In genomic region chr13:61162106-61162505, GRCh38 we compare ENCODE assay signal across 22 cellular contexts.
DNase-seq lines count a peak whose midpoint lies in the region; ATAC-seq and TF ChIP-seq lines count a peak whose summit lies in the region.
"Had no signal": no experiment of that assay in that cellular context is flagged by ENCODE, and none has a peak within 500 bp of the region (broad histone marks: within the 10 kb centered on the region; RNA-seq: fewer than 3 reads in every experiment).

No MANE protein-coding gene starts in this region.

- ATAC-seq in Right ventricle myocardium superior (ENCODE audit: poor library complexity) (peak; percentile 56), psoas muscle (peak in 3 of 4 donors; percentile 70 to 72 (median 71)), GM21423 (IDR thresholded peaks at IDR 0.05; ENCODE audit: unreplicated experiment) (no peak), HG02798 (IDR thresholded peaks at IDR 0.05; ENCODE audit: poor library complexity, unreplicated experiment) (no peak)
- ATAC-seq: A549 had no signal

- H3K4me3 ChIP-seq in ascending aorta: no peak overlapping the region
- no peak overlapping the region for H3K4me3 ChIP-seq in psoas muscle
- no peak overlapping the region for H3K4me3 ChIP-seq in uterus
- H3K4me3 ChIP-seq: A549, Peyer's patch, SJSA1 had no signal

- intact Hi-C loops in ascending aorta (cut with DNase I): loop anchor here (10.0 kb wide), 3 partner anchors 253 to 997 kb away; partner anchors contain the start of genes DIAPH3 and PCDH20
- intact Hi-C loops in Right ventricle myocardium superior (cut with DNase I): no loop called here
- intact Hi-C loops in psoas muscle (cut with DNase I): no loop called here
- intact Hi-C loops in uterus (cut with DNase I; ENCODE audit: low total_unique reads): no loop called here

- H3K4me1 ChIP-seq in ascending aorta (peaks cover 0 to 14% of the 10 kb centered on the region in 2 donors), psoas muscle (no peaks in the 10 kb centered on the region), uterus (no peaks in the 10 kb centered on the region)
- H3K4me1 ChIP-seq: A549, BE2C, Peyer's patch, SJSA1 had no signal

- 53 to 63% (median 60%) methylated on average over 3 of the region's 3 CpGs for WGBS in psoas muscle, 3 donors

- no peak for TF ChIP-seq POLR2A in uterus (IDR thresholded peaks at IDR 0.05)

- H3K9me3 ChIP-seq in ascending aorta (no peaks in the 10 kb centered on the region), psoas muscle (no peaks in the 10 kb centered on the region), uterus (no peaks in the 10 kb centered on the region)
- H3K9me3 ChIP-seq: A549, BE2C, Peyer's patch, SJSA1 had no signal

- no peaks in the 10 kb centered on the region for H3K27me3 ChIP-seq in ascending aorta
- H3K27me3 ChIP-seq in psoas muscle (ENCODE audit: insufficient read depth in 3 of 3, low read length in 2 of 3): no peaks in the 10 kb centered on the region
- no peaks in the 10 kb centered on the region for H3K27me3 ChIP-seq in uterus
- H3K27me3 ChIP-seq: BE2C, Peyer's patch, SJSA1 had no signal

- DNase-seq in ascending aorta (ENCODE audit: low spot score in 2 of 2) (no peak), Right ventricle myocardium superior (no peak), psoas muscle (no peak), uterus (no peak), T-helper 2 cell (no peak)
- DNase-seq: BE2C; DMS53; GDM1; Karpas-422; MV-4-11; NCI-H1105 treated with DMSO at 0.1 percent for 48 hours; NCI-H2029 treated with DMSO at 0.1 percent for 48 hours; NCI-H2171; NCI-H345; NCI-H524; NCI-H774; NK-92 treated with Interleukin-12 subunit alpha and Interleukin-12 subunit beta, amount 100 ng/mL, for 24 hours; Peyer's patch had no signal

- H3K27ac ChIP-seq in ascending aorta (peak overlapping the region; percentile 68 to 69), psoas muscle (peak overlapping the region; percentile 3), uterus (peak overlapping the region; percentile 47 to 68)
- H3K27ac ChIP-seq: A549, Peyer's patch, SJSA1 had no signal

- TF ChIP-seq CTCF in ascending aorta (IDR thresholded peaks at IDR 0.05): no peak
- TF ChIP-seq CTCF in psoas muscle (IDR thresholded peaks at IDR 0.05): no peak
- TF ChIP-seq CTCF in uterus (IDR thresholded peaks at IDR 0.05): no peak

- H3K36me3 ChIP-seq in ascending aorta (no peaks in the 10 kb centered on the region), psoas muscle (ENCODE audit: insufficient read depth in 1 of 2, low read depth in 1 of 2) (no peaks in the 10 kb centered on the region), uterus (no peaks in the 10 kb centered on the region)
- H3K36me3 ChIP-seq: BE2C, Peyer's patch, SJSA1 had no signal

Comparison
In these comparisons a context has a peak if more than half of its experiments do, and no peak if none do; other contexts are left out.
1. H3K27ac ChIP-seq: peak in every context shown above with its lines; median percentile 68 in ascending aorta; 58 in uterus; 3 in psoas muscle.
2. ATAC-seq: peak in Right ventricle myocardium superior (single experiment) and psoas muscle (3 of 4); none in GM21423 (single experiment) and HG02798 (single experiment).